In the genomic region with DNA sequence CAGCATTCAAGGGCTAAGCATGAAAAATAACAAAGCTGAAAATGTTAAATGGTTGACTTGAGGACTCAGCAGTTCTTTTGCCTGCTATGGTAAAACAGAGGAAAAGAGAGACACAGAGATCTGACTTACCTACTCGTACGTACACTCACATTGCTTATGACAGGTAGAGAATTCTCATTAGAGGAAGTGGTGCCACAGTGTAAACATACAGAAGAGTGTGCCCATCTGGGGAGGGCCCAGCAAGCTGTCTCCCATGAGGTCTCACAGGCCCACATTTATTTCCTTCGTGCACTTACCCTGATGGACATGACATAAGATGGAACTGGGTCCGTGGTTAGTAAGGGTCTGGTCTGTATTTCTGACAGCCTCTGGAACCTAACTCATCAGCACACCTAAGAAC, we compare ENCODE assay signal across 28 cellular contexts.
"Had no signal": no experiment of that assay in that cellular context is flagged by ENCODE, and none has a peak within 500 bp of the region (broad histone marks: within the 10 kb centered on the region; RNA-seq: fewer than 3 reads in every experiment).

No MANE protein-coding gene starts in this region.

- H2AFZ ChIP-seq: hepatocyte, neural progenitor cell, parathyroid adenoma had no signal

- H3K4me3 ChIP-seq: esophagus squamous epithelium, gastrocnemius medialis, heart left ventricle, hepatocyte, lower lobe of right lung, neural progenitor cell, right lobe of liver, smooth muscle cell, suprapubic skin, transverse colon, upper lobe of right lung, uterus had no signal

- FAIRE-seq: endometrium, islet of Langerhans had no signal

- H3K4me3 Mint-ChIP-seq: effector memory CD8-positive, alpha-beta T cell; naive B cell; natural killer cell treated with Interleukin-12 subunit alpha and Interleukin-12 subunit beta and Interleukin-15 and Interleukin-18, amount 100 ng/mL, for 72 hours; neural progenitor cell; stimulated activated naive CD8-positive, alpha-beta T cell treated with anti-CD3 and anti-CD28 coated beads, Interleukin-15, amount 100 ng/mL, for 72 hours had no signal

- ATAC-seq: effector memory CD8-positive, alpha-beta T cell; gastrocnemius medialis; heart left ventricle; left ventricle myocardium superior; lower lobe of right lung; right lobe of liver; stimulated activated naive CD8-positive, alpha-beta T cell treated with anti-CD3 and anti-CD28 coated beads, Interleukin-15, amount 100 ng/mL, for 72 hours; upper lobe of right lung had no signal

- H3K9ac ChIP-seq: neural progenitor cell, parathyroid adenoma had no signal

- DNase-seq: cortex of kidney; effector memory CD8-positive, alpha-beta T cell; erythroblast; esophagus squamous epithelium; gastrocnemius medialis; heart left ventricle; left ventricle myocardium superior; lower lobe of right lung; naive B cell; right lobe of liver; stimulated activated CD4-positive, alpha-beta T cell treated with anti-CD3 and anti-CD28 coated beads, Interleukin-12 subunit alpha, Interleukin-12 subunit beta, amount 100 ng/mL, for 4 hours; stimulated activated CD4-positive, alpha-beta T cell treated with anti-CD3 and anti-CD28 coated beads, Interleukin-1b, Interleukin-23, amount 100 ng/mL, for 48 hours; stimulated activated CD4-positive, alpha-beta T cell treated with anti-CD3 and anti-CD28 coated beads, Interleukin-4, amount 100 ng/mL, for 1 hour; stimulated activated CD8-positive, alpha-beta memory T cell treated with anti-CD3 and anti-CD28 coated beads, Interleukin-4, amount 100 ng/mL, for 48 hours; stimulated activated naive CD4-positive, alpha-beta T cell; stimulated activated naive CD8-positive, alpha-beta T cell treated with anti-CD3 and anti-CD28 coated beads, Interleukin-15, amount 100 ng/mL, for 72 hours; transverse colon; upper lobe of right lung; uterus had no signal

- H3K4me1 ChIP-seq: esophagus squamous epithelium, gastrocnemius medialis, heart left ventricle, lower lobe of right lung, neural progenitor cell, parathyroid adenoma, right lobe of liver, suprapubic skin, upper lobe of right lung, uterus had no signal

- H3K27me3 ChIP-seq: esophagus squamous epithelium, gastrocnemius medialis, heart left ventricle, hepatocyte, neural progenitor cell, right lobe of liver, suprapubic skin, transverse colon, upper lobe of right lung, uterus had no signal

- H3K4me2 ChIP-seq: hepatocyte, neural progenitor cell, smooth muscle cell had no signal

- H3K79me2 ChIP-seq: hepatocyte, parathyroid adenoma had no signal

- H3K36me3 ChIP-seq: esophagus squamous epithelium, gastrocnemius medialis, heart left ventricle, lower lobe of right lung, neural progenitor cell, right lobe of liver, suprapubic skin, transverse colon, upper lobe of right lung, uterus had no signal

- H3K9me3 Mint-ChIP-seq: naive B cell; natural killer cell treated with Interleukin-12 subunit alpha and Interleukin-12 subunit beta and Interleukin-15 and Interleukin-18, amount 100 ng/mL, for 72 hours; neural progenitor cell; stimulated activated naive CD8-positive, alpha-beta T cell treated with anti-CD3 and anti-CD28 coated beads, Interleukin-15, amount 100 ng/mL, for 72 hours had no signal

- H3K27ac ChIP-seq: esophagus squamous epithelium, gastrocnemius medialis, heart left ventricle, hepatocyte, lower lobe of right lung, neural progenitor cell, parathyroid adenoma, right lobe of liver, suprapubic skin, transverse colon, upper lobe of right lung, uterus had no signal

- H3K4me1 Mint-ChIP-seq: stimulated activated naive CD8-positive, alpha-beta T cell treated with anti-CD3 and anti-CD28 coated beads, Interleukin-15, amount 100 ng/mL, for 72 hours had no signal

- H3K27me3 Mint-ChIP-seq: effector memory CD8-positive, alpha-beta T cell; naive B cell; natural killer cell treated with Interleukin-12 subunit alpha and Interleukin-12 subunit beta and Interleukin-15 and Interleukin-18, amount 100 ng/mL, for 72 hours; progenitor cell of endocrine pancreas; stimulated activated naive CD8-positive, alpha-beta T cell treated with anti-CD3 and anti-CD28 coated beads, Interleukin-15, amount 100 ng/mL, for 72 hours had no signal

- H3K36me3 Mint-ChIP-seq: naive B cell; natural killer cell treated with Interleukin-12 subunit alpha and Interleukin-12 subunit beta and Interleukin-15 and Interleukin-18, amount 100 ng/mL, for 72 hours; neural progenitor cell had no signal

- H3K27ac Mint-ChIP-seq: effector memory CD8-positive, alpha-beta T cell; naive B cell; natural killer cell treated with Interleukin-12 subunit alpha and Interleukin-12 subunit beta and Interleukin-15 and Interleukin-18, amount 100 ng/mL, for 72 hours; neural progenitor cell; progenitor cell of endocrine pancreas; stimulated activated naive CD8-positive, alpha-beta T cell treated with anti-CD3 and anti-CD28 coated beads, Interleukin-15, amount 100 ng/mL, for 72 hours had no signal

- H3K9me3 ChIP-seq: esophagus squamous epithelium, gastrocnemius medialis, heart left ventricle, lower lobe of right lung, right lobe of liver, suprapubic skin, transverse colon, upper lobe of right lung, uterus had no signal
